In genomic region chr7:140062118-140062527, GRCh38 we compare ENCODE assay signal across 8 cellular contexts. TPM values are rescaled to one million over a fixed set of nuclear protein-coding genes. Genes with fewer than 3 reads are reported as not detected.
DNase-seq lines count a peak whose midpoint lies in the region; ATAC-seq and TF ChIP-seq lines count a peak whose summit lies in the region.

No MANE protein-coding gene starts in this region.

- H2AFZ ChIP-seq in neural cell (ENCODE audit: low read depth, low read length) = no peak overlapping the region

- H3K27ac ChIP-seq in HUES64 (ENCODE audit: low read depth, low read length) (no peak overlapping the region), neural cell (ENCODE audit: low read length) (no peak overlapping the region)

- peaks cover 6% of the 10 kb centered on the region; the same call in 1 of the 2 replicates for H3K9me3 ChIP-seq in HUES64 (ENCODE audit: insufficient read depth, low read depth, low read length)
- H3K9me3 ChIP-seq in endocrine pancreas (ENCODE audit: control insufficient read depth, low read length) = no peaks in the 10 kb centered on the region
- H3K9me3 ChIP-seq in neural cell (ENCODE audit: low read length) = peaks cover 4% of the 10 kb centered on the region

- H3F3A ChIP-seq in neural cell (ENCODE audit: insufficient read depth, low read length, poor library complexity, severe bottlenecking) = no peaks in the 10 kb centered on the region

- ATAC-seq in GM19467 (IDR thresholded peaks at IDR 0.05; ENCODE audit: unreplicated experiment) = peak; percentile 20

- H3K36me3 Mint-ChIP-seq in type B pancreatic cell = peaks cover 10% of the 10 kb centered on the region

- H3K27me3 ChIP-seq in HUES64 (ENCODE audit: insufficient read depth, low read length) (peaks cover 39% of the 10 kb centered on the region), endocrine pancreas (ENCODE audit: control insufficient read depth, insufficient read depth, low read length) (no peaks in the 10 kb centered on the region), neural cell (ENCODE audit: insufficient read depth, low read depth, low read length) (peaks cover 45% of the 10 kb centered on the region)

- H3K4me3 ChIP-seq in HUES64 (ENCODE audit: low read length) = peak overlapping the region; percentile 73
- H3K4me3 ChIP-seq in endocrine pancreas (ENCODE audit: control insufficient read depth, insufficient read depth, low read length) = peak overlapping the region; percentile 11
- H3K4me3 ChIP-seq in neural cell (ENCODE audit: low read length) = peak overlapping the region; percentile 54

- no peaks in the 10 kb centered on the region for H3K79me2 ChIP-seq in neural cell (replicated peaks; ENCODE audit: insufficient read depth, low read length)

- TF ChIP-seq RAD21 in neural cell (conservative IDR thresholded peaks at IDR 0.05) = no peak

- H3K9me2 ChIP-seq in neural cell (ENCODE audit: insufficient read depth, low read length) = no peaks in the 10 kb centered on the region

- WGBS in HUES64 = 12% methylated on average over 32 of the region's 32 CpGs

- H3K4me1 Mint-ChIP-seq in type B pancreatic cell (ENCODE audit: unreplicated experiment) = peaks cover 12% of the 10 kb centered on the region

- no peak overlapping the region for H3K4me2 ChIP-seq in neural cell (ENCODE audit: low read length)

- H3K27me3 Mint-ChIP-seq in type B pancreatic cell = peaks cover 21% of the 10 kb centered on the region

- H3K36me3 ChIP-seq in HUES64 (ENCODE audit: insufficient read depth, low read length) (no peaks in the 10 kb centered on the region), endocrine pancreas (ENCODE audit: control insufficient read depth, insufficient read depth, low read length) (no peaks in the 10 kb centered on the region), neural cell (ENCODE audit: insufficient read depth, low read length) (no peaks in the 10 kb centered on the region)

- peaks cover 7% of the 10 kb centered on the region for H3K9me3 Mint-ChIP-seq in type B pancreatic cell

- H3K9ac ChIP-seq in HUES64 (ENCODE audit: low read depth, low read length) (peak overlapping the region; percentile 72), endocrine pancreas (ENCODE audit: control insufficient read depth, insufficient read depth, low read length) (peak overlapping the region; percentile 95), neural cell (ENCODE audit: low read length) (no peak overlapping the region)

- no peaks in the 10 kb centered on the region for H4K20me1 ChIP-seq in neural cell (ENCODE audit: insufficient read depth)

- no peak for TF ChIP-seq EP300 in neural cell (conservative IDR thresholded peaks at IDR 0.05; ENCODE audit: poor library complexity, severe bottlenecking)

- TF ChIP-seq CTCF in neural cell (IDR thresholded peaks at IDR 0.05; ENCODE audit: poor library complexity, severe bottlenecking) = no peak
- TF ChIP-seq CTCF in type B pancreatic cell (conservative IDR thresholded peaks at IDR 0.05) = no peak

- H3K4me3 Mint-ChIP-seq in type B pancreatic cell = peak overlapping the region; percentile 86

- H3K4me1 ChIP-seq in HUES64 (ENCODE audit: insufficient read depth, low read length) (no peaks in the 10 kb centered on the region), endocrine pancreas (ENCODE audit: control insufficient read depth, insufficient read depth, low read length) (peaks cover 5% of the 10 kb centered on the region)

- DNase-seq in CD1c-positive myeloid dendritic cell (ENCODE audit: extremely low spot score) (peak; percentile 47), type B pancreatic cell (ENCODE audit: extremely low spot score, unreplicated experiment) (peak; percentile 62), DMS153 (lab: John Stamatoyannopoulos, UW) (no peak)
- peak; percentile 35 to 38 for DNase-seq in activated CD4-positive, alpha-beta T cell treated with anti-CD3 and anti-CD28 coated beads, Interleukin-2, amount 50 U/mL, for 48 hours

- peak overlapping the region; percentile 50 for H3K27ac Mint-ChIP-seq in type B pancreatic cell

TF ChIP-seq in neural cell, 6 proteins besides CTCF, POLR2A, EP300 and RAD21:
- no peak for TF ChIP-seq EZH2 (IDR thresholded peaks at IDR 0.05; ENCODE audit: borderline replicate concordance, insufficient read depth, low read length, poor library complexity, severe bottlenecking)
- TF ChIP-seq SMC3 (conservative IDR thresholded peaks at IDR 0.05; ENCODE audit: poor library complexity) = no peak
- no peak for TF ChIP-seq REST (IDR thresholded peaks at IDR 0.05; ENCODE audit: borderline replicate concordance)
- TF ChIP-seq MXI1 (conservative IDR thresholded peaks at IDR 0.05; ENCODE audit: poor library complexity, severe bottlenecking) = no peak
- no peak for TF ChIP-seq TAF1 (IDR thresholded peaks at IDR 0.05; ENCODE audit: low read depth)
- no peak for TF ChIP-seq POLR2AphosphoS5 (IDR thresholded peaks at IDR 0.05)

RNA-seq across cellular contexts. Expression of gene PARP12, which starts 0.6 kb away (rescaled TPM):
- 4.3 TPM for polyA plus RNA-seq in HUES64 (2013, experiment 1 of 2)
- 4.4 TPM for polyA plus RNA-seq in HUES64 (2013, experiment 2 of 2)
- 0.44 TPM in 1 of 2 replicates, not detected in the other for polyA plus RNA-seq in neural cell
- not detected in 2 replicates for polyA minus RNA-seq in neural cell
- 11.9 and 20.5 TPM in 2 replicates for total RNA-seq in type B pancreatic cell (ENCODE audit: low replicate concordance)

Comparison
In these comparisons a context has a peak if more than half of its experiments do, and no peak if none do; other contexts are left out.
1. H3K4me3 ChIP-seq: peak in every context shown above with its lines; median percentile 73 in HUES64; 54 in neural cell; 11 in endocrine pancreas.